1 cellular context compared by ENCODE assay signal in the genomic region with DNA sequence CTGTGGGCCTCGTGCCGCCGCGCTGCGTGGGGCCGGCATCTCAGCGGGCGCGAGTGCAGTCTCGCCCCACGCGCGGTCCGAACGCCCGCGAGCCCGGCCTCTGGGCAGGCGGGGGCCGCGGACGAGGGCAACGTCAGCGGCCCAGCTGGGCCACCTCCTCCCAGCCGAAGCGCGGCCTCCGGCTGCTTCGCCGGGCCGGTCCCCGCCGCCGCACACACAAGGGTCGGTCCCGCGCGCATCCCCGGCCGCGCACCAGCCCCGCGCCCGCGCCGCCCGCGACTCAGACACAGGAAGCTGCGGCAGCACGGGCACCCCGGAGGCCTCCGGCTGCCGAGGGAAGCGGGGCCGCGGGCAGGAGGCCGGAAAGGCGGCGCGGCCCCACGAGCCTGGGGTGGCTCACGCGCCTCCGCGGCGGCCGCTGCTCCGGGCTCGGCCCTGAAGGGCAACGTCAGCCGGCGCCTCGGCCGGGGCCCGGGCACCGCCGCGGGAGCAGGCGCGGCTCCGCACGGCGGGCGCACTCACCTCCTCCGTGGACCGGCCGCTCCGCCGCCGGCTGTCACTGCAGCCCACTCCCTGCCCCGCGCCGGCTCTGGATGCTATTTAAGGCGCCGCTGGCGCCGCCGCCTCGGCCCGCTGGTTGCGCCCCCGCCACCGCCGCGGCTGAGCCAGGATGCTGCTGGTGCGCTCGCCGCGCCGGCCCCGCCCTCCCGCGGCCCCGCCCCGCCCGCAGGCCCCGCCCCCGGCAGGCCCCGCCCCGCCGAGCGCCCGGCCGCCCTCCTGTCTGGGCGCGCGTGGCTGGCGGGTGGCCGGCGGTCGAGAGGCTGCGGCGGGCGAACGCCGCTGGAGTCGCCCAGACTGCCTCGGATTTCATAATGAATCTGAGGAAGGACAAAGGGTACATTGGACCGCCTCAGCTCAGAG.
A peak's percentile ranks its signal among the peaks of the same experiment; 100 is the strongest.
TF ChIP-seq lines count a peak whose summit lies in the region.

A gene with protein sequence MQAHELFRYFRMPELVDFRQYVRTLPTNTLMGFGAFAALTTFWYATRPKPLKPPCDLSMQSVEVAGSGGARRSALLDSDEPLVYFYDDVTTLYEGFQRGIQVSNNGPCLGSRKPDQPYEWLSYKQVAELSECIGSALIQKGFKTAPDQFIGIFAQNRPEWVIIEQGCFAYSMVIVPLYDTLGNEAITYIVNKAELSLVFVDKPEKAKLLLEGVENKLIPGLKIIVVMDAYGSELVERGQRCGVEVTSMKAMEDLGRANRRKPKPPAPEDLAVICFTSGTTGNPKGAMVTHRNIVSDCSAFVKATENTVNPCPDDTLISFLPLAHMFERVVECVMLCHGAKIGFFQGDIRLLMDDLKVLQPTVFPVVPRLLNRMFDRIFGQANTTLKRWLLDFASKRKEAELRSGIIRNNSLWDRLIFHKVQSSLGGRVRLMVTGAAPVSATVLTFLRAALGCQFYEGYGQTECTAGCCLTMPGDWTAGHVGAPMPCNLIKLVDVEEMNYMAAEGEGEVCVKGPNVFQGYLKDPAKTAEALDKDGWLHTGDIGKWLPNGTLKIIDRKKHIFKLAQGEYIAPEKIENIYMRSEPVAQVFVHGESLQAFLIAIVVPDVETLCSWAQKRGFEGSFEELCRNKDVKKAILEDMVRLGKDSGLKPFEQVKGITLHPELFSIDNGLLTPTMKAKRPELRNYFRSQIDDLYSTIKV (minus strand): TSS at position 575 of the 921 bp plus-strand sequence. CDS start 22,454 bp downstream, outside the sequence.

TF ChIP-seq in HepG2, 621 proteins besides CTCF, POLR2A, EP300 and RAD21 (continued from another document):
- TF ChIP-seq, protein P1, sequence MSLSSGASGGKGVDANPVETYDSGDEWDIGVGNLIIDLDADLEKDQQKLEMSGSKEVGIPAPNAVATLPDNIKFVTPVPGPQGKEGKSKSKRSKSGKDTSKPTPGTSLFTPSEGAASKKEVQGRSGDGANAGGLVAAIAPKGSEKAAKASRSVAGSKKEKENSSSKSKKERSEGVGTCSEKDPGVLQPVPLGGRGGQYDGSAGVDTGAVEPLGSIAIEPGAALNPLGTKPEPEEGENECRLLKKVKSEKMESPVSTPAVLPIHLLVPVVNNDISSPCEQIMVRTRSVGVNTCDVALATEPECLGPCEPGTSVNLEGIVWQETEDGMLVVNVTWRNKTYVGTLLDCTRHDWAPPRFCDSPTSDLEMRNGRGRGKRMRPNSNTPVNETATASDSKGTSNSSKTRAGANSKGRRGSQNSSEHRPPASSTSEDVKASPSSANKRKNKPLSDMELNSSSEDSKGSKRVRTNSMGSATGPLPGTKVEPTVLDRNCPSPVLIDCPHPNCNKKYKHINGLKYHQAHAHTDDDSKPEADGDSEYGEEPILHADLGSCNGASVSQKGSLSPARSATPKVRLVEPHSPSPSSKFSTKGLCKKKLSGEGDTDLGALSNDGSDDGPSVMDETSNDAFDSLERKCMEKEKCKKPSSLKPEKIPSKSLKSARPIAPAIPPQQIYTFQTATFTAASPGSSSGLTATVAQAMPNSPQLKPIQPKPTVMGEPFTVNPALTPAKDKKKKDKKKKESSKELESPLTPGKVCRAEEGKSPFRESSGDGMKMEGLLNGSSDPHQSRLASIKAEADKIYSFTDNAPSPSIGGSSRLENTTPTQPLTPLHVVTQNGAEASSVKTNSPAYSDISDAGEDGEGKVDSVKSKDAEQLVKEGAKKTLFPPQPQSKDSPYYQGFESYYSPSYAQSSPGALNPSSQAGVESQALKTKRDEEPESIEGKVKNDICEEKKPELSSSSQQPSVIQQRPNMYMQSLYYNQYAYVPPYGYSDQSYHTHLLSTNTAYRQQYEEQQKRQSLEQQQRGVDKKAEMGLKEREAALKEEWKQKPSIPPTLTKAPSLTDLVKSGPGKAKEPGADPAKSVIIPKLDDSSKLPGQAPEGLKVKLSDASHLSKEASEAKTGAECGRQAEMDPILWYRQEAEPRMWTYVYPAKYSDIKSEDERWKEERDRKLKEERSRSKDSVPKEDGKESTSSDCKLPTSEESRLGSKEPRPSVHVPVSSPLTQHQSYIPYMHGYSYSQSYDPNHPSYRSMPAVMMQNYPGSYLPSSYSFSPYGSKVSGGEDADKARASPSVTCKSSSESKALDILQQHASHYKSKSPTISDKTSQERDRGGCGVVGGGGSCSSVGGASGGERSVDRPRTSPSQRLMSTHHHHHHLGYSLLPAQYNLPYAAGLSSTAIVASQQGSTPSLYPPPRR (CRISPR knock-in tag; IDR thresholded peaks at IDR 0.05; ENCODE audit: borderline replicate concordance) = 0 out of 2 replicates have a peak, but pooled peaks have one; percentile 16
- peak; percentile 61; the same call in 1 of the 2 replicates for TF ChIP-seq POLR2G (IDR thresholded peaks at IDR 0.05; ENCODE audit: low read depth, low read length)
